11 cellular contexts compared by ENCODE assay signal in the genomic region with DNA sequence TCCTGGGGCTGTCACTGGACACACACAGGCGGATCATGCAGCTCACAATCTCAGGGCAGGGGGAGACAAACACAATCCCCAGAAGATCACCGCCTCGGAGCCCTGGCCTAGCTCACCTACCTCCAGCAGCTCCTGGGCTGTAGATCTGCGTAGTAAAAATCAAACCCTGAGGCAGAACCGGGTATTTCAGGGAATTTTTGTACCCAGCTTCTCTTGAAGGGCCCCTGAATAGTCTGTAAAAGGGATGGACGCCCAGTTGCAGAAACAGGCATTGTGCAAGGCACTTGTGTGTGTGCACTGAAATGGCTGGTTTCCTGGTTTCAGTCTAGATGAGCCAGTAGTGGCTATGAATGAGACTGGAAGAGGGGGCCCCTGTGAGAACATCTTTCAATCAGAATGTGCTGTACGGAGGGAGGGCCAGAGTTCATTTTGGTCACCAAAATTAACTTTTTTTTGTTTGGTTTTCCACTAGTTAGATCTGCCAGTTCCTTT. TPM values are rescaled to one million over a fixed set of nuclear protein-coding genes. Genes with fewer than 3 reads are reported as not detected.
DNase-seq lines count a peak whose midpoint lies in the region; ATAC-seq, FAIRE-seq and TF ChIP-seq lines count a peak whose summit lies in the region.
"Had no signal": no experiment of that assay in that cellular context is flagged by ENCODE, and none has a peak within 500 bp of the region (broad histone marks: within the 10 kb centered on the region; RNA-seq: fewer than 3 reads in every experiment).

No MANE protein-coding gene starts in this region.

- ATAC-seq in upper lobe of right lung: peak; percentile 49
- ATAC-seq: activated CD8-positive, alpha-beta T cell treated with anti-CD3 and anti-CD28 coated beads for 36 hours; activated naive CD8-positive, alpha-beta T cell treated with anti-CD3 and anti-CD28 coated beads, Interleukin-2, amount 50 U/mL, for 24 hours had no signal

- H4K20me1 ChIP-seq in PC-9 (ENCODE audit: insufficient read depth): peaks cover 3% of the 10 kb centered on the region; the same call in 1 of the 2 replicates

- H3K4me3 Mint-ChIP-seq in activated T-cell treated with anti-CD3 and anti-CD28 coated beads, Interleukin-2, amount 50 U/mL, for 24 hours: no peak overlapping the region
- H3K4me3 Mint-ChIP-seq: activated CD8-positive, alpha-beta T cell treated with anti-CD3 and anti-CD28 coated beads for 36 hours; activated naive CD8-positive, alpha-beta T cell treated with anti-CD3 and anti-CD28 coated beads, Interleukin-2, amount 50 U/mL, for 24 hours had no signal

- FAIRE-seq in kidney (lab: Jason Lieb, UNC): no peak

- no peak overlapping the region for H3K9ac ChIP-seq in adipocyte (ENCODE audit: low read length)
- H3K9ac ChIP-seq in kidney (ENCODE audit: low read length in 2 of 2): no peak overlapping the region

- POLR2A ChIA-PET in PC-9 (lab: Charles Lee; ENCODE audit: unreplicated experiment): no interaction called here

- peaks cover 17% of the 10 kb centered on the region for H3K36me3 Mint-ChIP-seq in activated T-cell treated with anti-CD3 and anti-CD28 coated beads, Interleukin-2, amount 50 U/mL, for 24 hours (ENCODE audit: low read depth)

- BruUV-seq in PC-9 (replicated peaks; lab: Mats Ljungman, UMichigan): no TSS peak

- H3K4me1 Mint-ChIP-seq in activated T-cell treated with anti-CD3 and anti-CD28 coated beads, Interleukin-2, amount 50 U/mL, for 24 hours (ENCODE audit: low read depth): peaks cover 14% of the 10 kb centered on the region

- no peaks in the 10 kb centered on the region for H3K79me2 ChIP-seq in PC-9 (ENCODE audit: low read depth)

- DNase-seq in activated T-cell treated with anti-CD3 and anti-CD28 coated beads, Interleukin-2, amount 50 U/mL, for 24 hours: no peak
- no peak for DNase-seq in activated T-cell treated with anti-CD3 and anti-CD28 coated beads for 4 hours
- peak; percentile 8 for DNase-seq in adipocyte (ENCODE audit: low read depth)
- peak; percentile 49 for DNase-seq in kidney
- no peak for DNase-seq in upper lobe of right lung
- no peak for DNase-seq in NCI-H1436 (lab: John Stamatoyannopoulos, UW)
- DNase-seq in foreskin melanocyte: no peak
- DNase-seq in PC-9: no peak
- DNase-seq: activated CD8-positive, alpha-beta T cell treated with anti-CD3 and anti-CD28 coated beads for 36 hours; activated naive CD8-positive, alpha-beta T cell treated with anti-CD3 and anti-CD28 coated beads, Interleukin-2, amount 50 U/mL, for 24 hours; SJCRH30 had no signal

- no peak overlapping the region for H3K4me2 ChIP-seq in PC-9

- H3K36me3 ChIP-seq in adipocyte (ENCODE audit: control insufficient read depth, insufficient read depth, low read length, severe bottlenecking): peaks cover 18% of the 10 kb centered on the region
- H3K36me3 ChIP-seq in kidney (ENCODE audit: control insufficient read depth in 1 of 2, insufficient read depth in 2 of 2, low read length in 2 of 2): peaks cover 2 to 7% of the 10 kb centered on the region in 2 donors
- H3K36me3 ChIP-seq in upper lobe of right lung: peaks cover 32% of the 10 kb centered on the region
- no peaks in the 10 kb centered on the region for H3K36me3 ChIP-seq in PC-9 (ENCODE audit: low read depth)
- H3K36me3 ChIP-seq: SJCRH30 had no signal

- H3K9me3 ChIP-seq in adipocyte (ENCODE audit: control insufficient read depth, low read length): no peaks in the 10 kb centered on the region
- no peaks in the 10 kb centered on the region for H3K9me3 ChIP-seq in kidney (ENCODE audit: control insufficient read depth in 1 of 2, low read length in 2 of 2)
- no peaks in the 10 kb centered on the region for H3K9me3 ChIP-seq in upper lobe of right lung
- no peaks in the 10 kb centered on the region for H3K9me3 ChIP-seq in PC-9 (ENCODE audit: insufficient read depth, low read depth)
- H3K9me3 ChIP-seq: SJCRH30 had no signal

- no peaks in the 10 kb centered on the region for H3K27me3 Mint-ChIP-seq in activated T-cell treated with anti-CD3 and anti-CD28 coated beads, Interleukin-2, amount 50 U/mL, for 24 hours
- H3K27me3 Mint-ChIP-seq: activated CD8-positive, alpha-beta T cell treated with anti-CD3 and anti-CD28 coated beads for 36 hours had no signal

- H3K27me3 ChIP-seq in adipocyte (replicated peaks; ENCODE audit: control insufficient read depth, insufficient read depth, low read length): no peaks in the 10 kb centered on the region
- H3K27me3 ChIP-seq in upper lobe of right lung: no peaks in the 10 kb centered on the region
- H3K27me3 ChIP-seq in PC-9 (ENCODE audit: insufficient read depth, low read depth): no peaks in the 10 kb centered on the region
- H3K27me3 ChIP-seq: SJCRH30 had no signal

- TF ChIP-seq CTCF in kidney (IDR thresholded peaks at IDR 0.05; ENCODE audit: borderline replicate concordance, extremely low read depth, insufficient read depth) (no peak), upper lobe of right lung (IDR thresholded peaks at IDR 0.05) (no peak), PC-9 (conservative IDR thresholded peaks at IDR 0.05) (no peak)

- H3K27ac Mint-ChIP-seq in activated T-cell treated with anti-CD3 and anti-CD28 coated beads, Interleukin-2, amount 50 U/mL, for 24 hours: peak overlapping the region; percentile 9

- H3K4me3 ChIP-seq in adipocyte (ENCODE audit: low read length): no peak overlapping the region
- no peak overlapping the region for H3K4me3 ChIP-seq in kidney (ENCODE audit: low read length in 2 of 2)
- no peak overlapping the region for H3K4me3 ChIP-seq in upper lobe of right lung
- no peak overlapping the region for H3K4me3 ChIP-seq in PC-9
- H3K4me3 ChIP-seq: SJCRH30 had no signal

- H3K27ac ChIP-seq in kidney (ENCODE audit: low read depth in 2 of 2, low read length in 2 of 2): no peak overlapping the region
- no peak overlapping the region for H3K27ac ChIP-seq in upper lobe of right lung
- H3K27ac ChIP-seq in PC-9: no peak overlapping the region
- H3K27ac ChIP-seq: SJCRH30 had no signal

- intact Hi-C loops in kidney (cut with DNase I) (no loop called here), upper lobe of right lung (cut with DNase I) (no loop called here), PC-9 (cut with micrococcal nuclease; ENCODE audit: unreplicated experiment) (loop anchor here (10.0 kb wide), 2 partner anchors 99 to 1511 kb away; no protein-coding TSS in a partner anchor)

- H3K4me1 ChIP-seq in adipocyte (ENCODE audit: control insufficient read depth, insufficient read depth, low read length) (peaks cover 34% of the 10 kb centered on the region), kidney (ENCODE audit: control insufficient read depth in 1 of 2, insufficient read depth in 1 of 2, low read depth in 1 of 2, low read length in 2 of 2) (peaks cover 6 to 10% of the 10 kb centered on the region in 2 donors), upper lobe of right lung (peaks cover 3% of the 10 kb centered on the region), PC-9 (replicated peaks; ENCODE audit: insufficient read depth) (no peaks in the 10 kb centered on the region)
- H3K4me1 ChIP-seq: SJCRH30 had no signal

- no peaks in the 10 kb centered on the region for H3K9me2 ChIP-seq in PC-9 (ENCODE audit: insufficient read depth)

- H3K9me3 Mint-ChIP-seq in activated T-cell treated with anti-CD3 and anti-CD28 coated beads, Interleukin-2, amount 50 U/mL, for 24 hours: no peaks in the 10 kb centered on the region
- H3K9me3 Mint-ChIP-seq: activated CD8-positive, alpha-beta T cell treated with anti-CD3 and anti-CD28 coated beads for 36 hours; activated naive CD8-positive, alpha-beta T cell treated with anti-CD3 and anti-CD28 coated beads, Interleukin-2, amount 50 U/mL, for 24 hours had no signal

- H2AFZ ChIP-seq in PC-9: no peak overlapping the region

- CTCF ChIA-PET in PC-9 (lab: Charles Lee): interaction anchor here (0.6 kb wide), 1 partner anchor 336 kb away, joined by 6 read pairs; no protein-coding TSS in a partner anchor

- H3F3A ChIP-seq in PC-9 (ENCODE audit: insufficient read depth, low read depth): peaks cover 5% of the 10 kb centered on the region; the same call in 1 of the 2 replicates

RNA-seq across cellular contexts. Expression of a gene that starts 54.9 kb away (rescaled TPM):
- total RNA-seq in kidney (1,227 TPM), upper lobe of right lung (1,191 TPM), PC-9 (2021) (1,195 and 1,662 TPM in 2 replicates)
- polyA plus RNA-seq in kidney (ENCODE audit: insufficient read depth, low read depth, low replicate concordance): 2,612 TPM

Comparison
In these comparisons a context has a peak if more than half of its experiments do, and no peak if none do; other contexts are left out.
1. DNase-seq: peak in adipocyte (single experiment) and kidney (single experiment); none in activated T-cell treated with anti-CD3 and anti-CD28 coated beads, Interleukin-2, amount 50 U/mL, for 24 hours (single experiment), activated T-cell treated with anti-CD3 and anti-CD28 coated beads for 4 hours (single experiment), upper lobe of right lung (single experiment), NCI-H1436 (single experiment), foreskin melanocyte (single experiment) and PC-9 (0 of 2).